ENCODE assay signal across 14 cellular contexts in genomic region chr2:107529146-107529545, GRCh38.
DNase-seq lines count a peak whose midpoint lies in the region; ATAC-seq, FAIRE-seq and TF ChIP-seq lines count a peak whose summit lies in the region.
"Had no signal": no experiment of that assay in that cellular context is flagged by ENCODE, and none has a peak within 500 bp of the region (broad histone marks: within the 10 kb centered on the region; RNA-seq: fewer than 3 reads in every experiment).

No MANE protein-coding gene starts in this region.

- no peaks in the 10 kb centered on the region for H3K27me3 ChIP-seq in neural progenitor cell
- H3K27me3 ChIP-seq: suprapubic skin had no signal

- ATAC-seq in HG02938 (IDR thresholded peaks at IDR 0.05; ENCODE audit: unreplicated experiment) (no peak), GM18907 (IDR thresholded peaks at IDR 0.05; ENCODE audit: unreplicated experiment) (no peak)
- ATAC-seq: Panc1, psoas muscle had no signal

- DNase-seq in H54 (ENCODE audit: insufficient read length, low spot score) (no peak), NCI-H2171 (lab: John Stamatoyannopoulos, UW) (peak; percentile 91), choroid plexus epithelial cell (ENCODE audit: low read depth) (peak; percentile 2), neural progenitor cell (ENCODE audit: low spot score) (no peak), lower leg skin (ENCODE audit: low spot score in 2 of 2) (no peak), foreskin fibroblast (no peak)
- DNase-seq: activated T-cell treated with anti-CD3 and anti-CD28 coated beads for 4 hours, H9, psoas muscle had no signal

- peaks cover 14% of the 10 kb centered on the region for H3K9me3 Mint-ChIP-seq in neural progenitor cell

- H3F3A ChIP-seq in neural progenitor cell (ENCODE audit: low read depth): no peaks in the 10 kb centered on the region

- H2AFZ ChIP-seq in neural progenitor cell (replicated peaks): peak overlapping the region; percentile 15

- no peaks in the 10 kb centered on the region for H3K36me3 Mint-ChIP-seq in neural progenitor cell

- no peak for TF ChIP-seq CTCF in choroid plexus epithelial cell (conservative IDR thresholded peaks at IDR 0.05; ENCODE audit: low read depth, low read length)
- TF ChIP-seq CTCF in neural progenitor cell (IDR thresholded peaks at IDR 0.05): no peak
- TF ChIP-seq CTCF in lower leg skin (IDR thresholded peaks at IDR 0.05): no peak
- TF ChIP-seq CTCF in foreskin fibroblast (IDR thresholded peaks at IDR 0.05; ENCODE audit: low read depth, low read length): no peak

- intact Hi-C loops in lower leg skin (cut with DNase I; ENCODE audit: low total_unique reads): no loop called here

- peaks cover 3% of the 10 kb centered on the region for H3K9me3 ChIP-seq in neural progenitor cell (ENCODE audit: low read depth)
- H3K9me3 ChIP-seq: psoas muscle, suprapubic skin had no signal

- TF ChIP-seq POLR2A in H54 (IDR thresholded peaks at IDR 0.05; ENCODE audit: low read depth, low read length) (no peak), lower leg skin (IDR thresholded peaks at IDR 0.05) (no peak)

- FAIRE-seq in H54 (lab: Jason Lieb, UNC): peak; percentile 20
- FAIRE-seq: endometrium had no signal

- H3K4me1 Mint-ChIP-seq in neural progenitor cell: peaks cover 7% of the 10 kb centered on the region
- H3K4me1 Mint-ChIP-seq: H9 had no signal

- H3K9ac ChIP-seq in neural progenitor cell: no peak overlapping the region

- no peak overlapping the region for H3K27ac Mint-ChIP-seq in neural progenitor cell
- H3K27ac Mint-ChIP-seq: H9 had no signal

- H3K4me1 ChIP-seq in neural progenitor cell: no peaks in the 10 kb centered on the region
- H3K4me1 ChIP-seq: psoas muscle, suprapubic skin had no signal

- H3K27ac ChIP-seq in neural progenitor cell: no peak overlapping the region
- H3K27ac ChIP-seq: psoas muscle, suprapubic skin had no signal

- no peak overlapping the region for H3K4me3 Mint-ChIP-seq in neural progenitor cell
- H3K4me3 Mint-ChIP-seq: H9 had no signal

- no peaks in the 10 kb centered on the region for H3K79me2 ChIP-seq in neural progenitor cell (ENCODE audit: low read depth)

- H3K4me2 ChIP-seq in neural progenitor cell: no peak overlapping the region

- 23 to 29% methylated on average over 1 of the region's 1 CpG for WGBS in lower leg skin, 2 donors

- no peaks in the 10 kb centered on the region for H3K27me3 Mint-ChIP-seq in neural progenitor cell (ENCODE audit: insufficient read depth, low read depth)

- H3K4me3 ChIP-seq in choroid plexus epithelial cell (ENCODE audit: low read depth, low read length) (no peak overlapping the region), neural progenitor cell (no peak overlapping the region), lower leg skin (ENCODE audit: low read depth, poor library complexity, severe bottlenecking) (no peak overlapping the region), foreskin fibroblast (ENCODE audit: low read depth in 1 of 2, low read length in 2 of 2) (no peak overlapping the region)
- H3K4me3 ChIP-seq: psoas muscle, suprapubic skin had no signal

- H4K20me1 ChIP-seq in neural progenitor cell (ENCODE audit: low read depth): no peaks in the 10 kb centered on the region

- H3K36me3 ChIP-seq in neural progenitor cell: peaks cover 4% of the 10 kb centered on the region
- H3K36me3 ChIP-seq: suprapubic skin had no signal

Comparison
In these comparisons a context has a peak if more than half of its experiments do, and no peak if none do; other contexts are left out.
1. DNase-seq: peak in NCI-H2171 (single experiment) and choroid plexus epithelial cell (single experiment); none in H54 (single experiment), neural progenitor cell (single experiment), lower leg skin (0 of 2) and foreskin fibroblast (0 of 2).